In the genomic region with DNA sequence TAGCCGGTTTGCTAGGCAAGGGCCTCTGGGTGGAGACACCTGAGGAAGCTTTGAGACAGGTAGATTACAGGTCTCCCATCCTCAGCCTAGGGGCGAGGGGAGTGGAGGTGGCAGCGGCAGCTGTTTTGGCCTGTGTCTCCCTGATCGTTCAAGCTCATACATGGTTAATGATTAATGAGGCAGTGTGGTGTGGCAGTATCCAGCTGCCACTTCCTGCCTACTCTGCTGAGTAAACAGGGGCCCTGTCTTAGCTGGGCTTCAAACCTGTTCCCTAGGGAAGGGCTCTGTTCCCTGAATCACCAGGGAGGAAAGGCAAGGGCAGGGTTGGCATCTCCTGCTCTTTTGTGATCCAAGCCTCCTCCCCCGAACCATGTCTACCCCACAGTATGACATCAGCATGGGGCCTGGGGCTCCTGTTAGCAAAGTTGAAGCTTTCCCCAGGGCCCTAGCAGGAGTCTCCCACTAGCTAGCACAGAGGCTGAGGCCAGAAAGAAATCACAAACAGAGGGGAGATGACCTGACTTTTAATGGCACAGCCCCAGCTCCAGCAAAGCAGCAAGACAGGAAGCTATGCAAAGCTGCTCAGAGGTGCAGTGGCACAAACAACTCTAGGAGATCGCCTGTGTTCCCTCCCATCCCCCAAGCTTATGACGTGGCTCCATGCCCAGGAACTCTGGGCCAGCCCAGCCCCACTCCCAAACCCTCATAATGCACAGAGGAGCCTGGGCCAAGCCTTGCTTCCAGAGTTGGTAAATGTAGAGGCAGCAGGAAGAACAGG, we compare ENCODE assay signal across 9 cellular contexts. TPM values are rescaled to one million over a fixed set of nuclear protein-coding genes. Genes with fewer than 3 reads are reported as not detected.
A peak's percentile ranks its signal among the peaks of the same experiment; 100 is the strongest.
DNase-seq lines count a peak whose midpoint lies in the region; ATAC-seq and TF ChIP-seq lines count a peak whose summit lies in the region.
"Had no signal": no experiment of that assay in that cellular context is flagged by ENCODE, and none has a peak within 500 bp of the region (broad histone marks: within the 10 kb centered on the region; RNA-seq: fewer than 3 reads in every experiment).

No MANE protein-coding gene starts in this region.

- H3K9me2 ChIP-seq in GM23338 (ENCODE audit: insufficient read depth), result no peaks in the 10 kb centered on the region

- H3K4me1 ChIP-seq in GM23338 (ENCODE audit: insufficient read depth) (peaks cover 15% of the 10 kb centered on the region), colonic mucosa (peaks cover 38% of the 10 kb centered on the region), liver (ENCODE audit: control insufficient read depth in 4 of 4, insufficient read depth in 4 of 4, low read length in 3 of 4) (peaks cover 20 to 77% (median 61%) of the 10 kb centered on the region in 4 donors), stomach (peaks cover 79 to 100% (median 90%) of the 10 kb centered on the region in 4 donors)

- no peak overlapping the region for H3K4me2 ChIP-seq in GM23338

- H3K27ac ChIP-seq in GM23338 (ENCODE audit: low read depth), result peak overlapping the region; percentile 32; the same call in 1 of the 2 replicates
- H3K27ac ChIP-seq in colonic mucosa, result peak overlapping the region; percentile 96
- peak overlapping the region; percentile 73 to 96 for H3K27ac ChIP-seq in liver (ENCODE audit: low read depth in 1 of 2, low read length in 2 of 2)
- peak overlapping the region; percentile 86 to 98 (median 94) for H3K27ac ChIP-seq in stomach

- H3K27ac Mint-ChIP-seq in GM23338, result peak overlapping the region; percentile 75

- peaks cover 20% of the 10 kb centered on the region for H3K27me3 ChIP-seq in GM23338 (ENCODE audit: insufficient read depth)
- no peaks in the 10 kb centered on the region for H3K27me3 ChIP-seq in colonic mucosa
- no peaks in the 10 kb centered on the region for H3K27me3 ChIP-seq in liver (ENCODE audit: control insufficient read depth in 4 of 4, insufficient read depth in 4 of 4, low read length in 3 of 4)
- H3K27me3 ChIP-seq in stomach, result no peaks in the 10 kb centered on the region

- WGBS in liver, result 4% methylated on average over 7 of the region's 7 CpGs
- WGBS in stomach, 5 donors, result 5 to 7% (median 6%) methylated on average over 6 to 7 of the region's 7 CpGs

- TF ChIP-seq POLR2A in stomach (IDR thresholded peaks at IDR 0.05), result peak in 1 of 4 donors; percentile 26

- intact Hi-C loops in colonic mucosa (cut with DNase I) (no loop called here), stomach (cut with DNase I; ENCODE audit: low total_unique reads) (no loop called here)

- H3F3A ChIP-seq in GM23338 (replicated peaks; ENCODE audit: low read depth), result no peaks in the 10 kb centered on the region

- peak overlapping the region; percentile 18; the same call in 1 of the 3 replicates for H3K4me3 Mint-ChIP-seq in GM23338

- H3K9ac ChIP-seq in colonic mucosa (ENCODE audit: low read depth in 2 of 2, low read length in 2 of 2) (peak overlapping the region; percentile 25 to 99), liver (ENCODE audit: low read depth in 1 of 2, low read length in 2 of 2) (peak overlapping the region; percentile 13 to 51)

- H2AFZ ChIP-seq in GM23338, result no peak overlapping the region

- TF ChIP-seq CTCF in GM23338 (conservative IDR thresholded peaks at IDR 0.05; ENCODE audit: low read depth in 2 of 2) (no peak), colonic mucosa (IDR thresholded peaks at IDR 0.05) (no peak), liver (IDR thresholded peaks at IDR 0.05; ENCODE audit: low read depth, low read length, missing input control) (no peak), stomach (IDR thresholded peaks at IDR 0.05) (no peak), GM10266 (IDR thresholded peaks at IDR 0.05; ENCODE audit: control insufficient read depth, insufficient read depth, low read depth, missing control alignments) (no peak)

- peak; percentile 17 to 47 for TF ChIP-seq RAD21 in liver (IDR thresholded peaks at IDR 0.05)

- H4K20me1 ChIP-seq in GM23338 (replicated peaks; ENCODE audit: insufficient read depth), result no peaks in the 10 kb centered on the region

- no peak overlapping the region for H3K4me3 ChIP-seq in GM23338
- no peak overlapping the region for H3K4me3 ChIP-seq in colonic mucosa
- H3K4me3 ChIP-seq in liver (ENCODE audit: low read depth in 1 of 3, low read length in 3 of 3), result no peak overlapping the region
- H3K4me3 ChIP-seq in stomach, result peak overlapping the region; percentile 13 to 41 (median 22)

- H3K9me3 Mint-ChIP-seq in GM23338, result no peaks in the 10 kb centered on the region

- peaks cover 24% of the 10 kb centered on the region for H3K27me3 Mint-ChIP-seq in GM23338 (ENCODE audit: insufficient read depth, low read depth, poor library complexity)

- H3K9me3 ChIP-seq in colonic mucosa, result no peaks in the 10 kb centered on the region
- no peaks in the 10 kb centered on the region for H3K9me3 ChIP-seq in liver (ENCODE audit: control insufficient read depth in 4 of 4, low read length in 3 of 4)
- no peaks in the 10 kb centered on the region for H3K9me3 ChIP-seq in stomach

- 0 out of 2 replicates have a peak, but pooled peaks cover 4% of the 10 kb centered on the region for H3K79me2 ChIP-seq in GM23338 (replicated peaks; ENCODE audit: insufficient read depth)

- DNase-seq in GM04504 (ENCODE audit: low read depth) (peak; percentile 49), GM23338 (ENCODE audit: low spot score) (peak; percentile 14), MV-4-11 (lab: John Stamatoyannopoulos, UW) (peak; percentile 43), T-helper 22 cell (ENCODE audit: low read depth) (peak; percentile 61), colonic mucosa (peak; percentile 94), stomach (peak; percentile 94), GM10266 (ENCODE audit: extremely low spot score) (no peak)

- ATAC-seq in GM23338, result no peak

- peaks cover 47% of the 10 kb centered on the region for H3K4me1 Mint-ChIP-seq in GM23338

- TF ChIP-seq EP300 in stomach (IDR thresholded peaks at IDR 0.05), result no peak

- peaks cover 44% of the 10 kb centered on the region for H3K36me3 Mint-ChIP-seq in GM23338 (ENCODE audit: low read depth)

- peaks cover 3% of the 10 kb centered on the region; the same call in 1 of the 2 replicates for H3K36me3 ChIP-seq in GM23338 (ENCODE audit: insufficient read depth)
- no peaks in the 10 kb centered on the region for H3K36me3 ChIP-seq in colonic mucosa
- H3K36me3 ChIP-seq in liver (ENCODE audit: control insufficient read depth in 4 of 4, insufficient read depth in 3 of 4, low read depth in 1 of 4, low read length in 3 of 4), result peaks cover 0 to 3% (median 0%) of the 10 kb centered on the region in 4 donors
- peaks cover 14 to 43% (median 28%) of the 10 kb centered on the region in 4 donors for H3K36me3 ChIP-seq in stomach

TF ChIP-seq in GM23338, 12 proteins besides CTCF, POLR2A, EP300 and RAD21 (continues in another document):
- TF ChIP-seq EZH2 (IDR thresholded peaks at IDR 0.05; ENCODE audit: low read depth, unreplicated experiment) (no peak), CREB1 (CRISPR knock-in tag; IDR thresholded peaks at IDR 0.05; ENCODE audit: low read depth) (no peak), POLR2AphosphoS5 (IDR thresholded peaks at IDR 0.05; ENCODE audit: low read depth) (no peak)

TF ChIP-seq in liver, 16 proteins besides CTCF, POLR2A, EP300 and RAD21 (continues in another document):
- TF ChIP-seq YY1 (IDR thresholded peaks at IDR 0.05), result peak; percentile 44

RNA-seq across cellular contexts. Expression of gene TUBA4B, which starts 3.7 kb away (rescaled TPM):
- total RNA-seq in GM23338 (2014; rRNA removed; shearing (Covaris generic)), result 0.14 TPM in 1 of 2 replicates, not detected in the other
- polyA plus RNA-seq in GM23338 (2016; fragmentation: Nextera tagmentation; extraction: Ambion mirVana) (0.17 TPM in 1 of 2 replicates, not detected in the other), liver (under 1 TPM; 0.19 to 0.20 TPM), stomach (not detected)
- total RNA-seq in colonic mucosa (not detected), liver (under 1 TPM in 1 of 2 donors, not detected in 1; 0.08 TPM), stomach (not detected)
- polyA plus RNA-seq: neural cell had no signal

RNA-seq across cellular contexts. Expression of gene STK16, which starts 4.1 kb away (rescaled TPM):
- total RNA-seq in GM23338 (2014; rRNA removed; shearing (Covaris generic)), result 12.1 and 17.0 TPM in 2 replicates
- polyA plus RNA-seq in GM23338 (2016; fragmentation: Nextera tagmentation; extraction: Ambion mirVana) (3.1 and 3.4 TPM in 2 replicates), liver (10 to 100 TPM in 1 of 2 donors, 1 to 10 TPM in 1; 5.8 to 32.5 TPM), stomach (10 to 100 TPM; 38.8 to 55.9 (median 45.1) TPM)
- total RNA-seq in colonic mucosa (10 to 100 TPM; 30.1 to 35.8 TPM), liver (10 to 100 TPM; 14.8 to 44.3 TPM), stomach (10 to 100 TPM in 4 of 5 donors, 1 to 10 TPM in 1; 1.2 to 55.6 (median 23.7) TPM)

RNA-seq across cellular contexts. Expression of gene GLB1L, which starts 4.1 kb away (rescaled TPM):
- total RNA-seq in GM23338 (2014; rRNA removed; shearing (Covaris generic)), result 5.4 and 5.6 TPM in 2 replicates
- polyA plus RNA-seq in GM23338 (2016; fragmentation: Nextera tagmentation; extraction: Ambion mirVana) (1.7 TPM in 2 replicates), liver (1 to 10 TPM; 2.3 TPM), stomach (1 to 10 TPM; 2.6 to 4.9 (median 2.6) TPM)
- total RNA-seq in colonic mucosa (1 to 10 TPM; 2.1 to 2.5 TPM), liver (1 to 10 TPM; 2.8 to 5.2 TPM), stomach (10 to 100 TPM in 1 of 5 donors, 1 to 10 TPM in 2, under 1 TPM in 1, not detected in 1; 0.58 to 31.4 (median 4.5) TPM)

RNA-seq across cellular contexts. Expression of gene TUBA4A, which starts 4.3 kb away (rescaled TPM):
- 77.7 and 89.6 TPM in 2 replicates for total RNA-seq in GM23338 (2014; rRNA removed; shearing (Covaris generic))
- polyA plus RNA-seq in GM23338 (2016; fragmentation: Nextera tagmentation; extraction: Ambion mirVana) (43.3 and 44.3 TPM in 2 replicates), liver (10 to 100 TPM; 37.6 to 63.1 TPM), stomach (10 to 100 TPM; 28.9 to 68.8 (median 51.0) TPM)
- total RNA-seq in colonic mucosa (100 to 1,000 TPM in 1 of 2 donors, 10 to 100 TPM in 1; 68.4 to 149 TPM), liver (10 to 100 TPM; 16.2 to 25.5 TPM), stomach (100 to 1,000 TPM in 1 of 5 donors, 10 to 100 TPM in 4; 18.7 to 141 (median 27.2) TPM)
- polyA plus RNA-seq: neural cell had no signal

RNA-seq across cellular contexts. Expression of gene ANKZF1, which starts 19.8 kb away (rescaled TPM):
- 51.2 and 61.9 TPM in 2 replicates for total RNA-seq in GM23338 (2014; rRNA removed; shearing (Covaris generic))
- polyA plus RNA-seq in GM23338 (2016; fragmentation: Nextera tagmentation; extraction: Ambion mirVana) (29.9 TPM in 2 replicates), liver (10 to 100 TPM in 1 of 2 donors, 1 to 10 TPM in 1; 9.0 to 25.5 TPM), stomach (10 to 100 TPM; 27.8 to 36.6 (median 33.4) TPM)
- total RNA-seq in colonic mucosa (10 to 100 TPM; 56.7 to 67.1 TPM), liver (10 to 100 TPM; 15.5 to 30.6 TPM), stomach (100 to 1,000 TPM in 3 of 5 donors, 10 to 100 TPM in 2; 33.9 to 263 (median 138) TPM)

Comparison
In these comparisons a context has a peak if more than half of its experiments do, and no peak if none do; other contexts are left out.
1. H3K27ac ChIP-seq: peak in every context shown above with its lines; median percentile 96 in colonic mucosa; 94 in stomach; 84 in liver; 32 in GM23338.
2. H3K4me3 ChIP-seq: peak in stomach (4 of 4); none in GM23338 (single experiment), colonic mucosa (single experiment) and liver (0 of 3).